Comparison of ENCODE assay signal across 28 cellular contexts in the genomic region with DNA sequence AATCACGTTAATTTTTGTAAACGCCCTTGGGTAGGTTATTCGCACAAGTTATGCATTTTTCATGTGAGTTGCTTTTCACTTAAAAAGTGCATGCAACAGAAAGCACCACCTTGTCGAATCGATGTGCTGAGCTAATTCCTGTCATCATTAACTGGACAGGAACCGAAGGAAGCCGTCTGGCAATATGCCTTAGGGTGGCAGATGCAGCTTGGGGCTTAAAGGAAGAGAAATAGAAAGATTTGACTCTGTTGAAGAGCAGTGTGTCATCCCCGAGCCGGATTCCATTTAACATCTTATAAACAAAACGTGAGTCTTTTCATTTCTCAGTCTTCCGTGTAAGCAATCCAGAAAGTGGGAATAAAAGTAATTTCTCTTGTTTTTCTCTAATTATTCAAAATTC.
"Had no signal": no experiment of that assay in that cellular context is flagged by ENCODE, and none has a peak within 500 bp of the region (broad histone marks: within the 10 kb centered on the region; RNA-seq: fewer than 3 reads in every experiment).

No MANE protein-coding gene starts in this region.

- H3K9me3 Mint-ChIP-seq: activated CD4-positive, alpha-beta memory T cell treated with anti-CD3 and anti-CD28 coated beads, Interleukin-2, amount 10 ng/mL, durations not matched to agents 7 days and 5 days; activated CD4-positive, alpha-beta T cell treated with anti-CD3 and anti-CD28 coated beads, Interleukin-2, amount 10 ng/mL, durations not matched to agents 7 days and 5 days; activated naive CD4-positive, alpha-beta T cell treated with anti-CD3 and anti-CD28 coated beads, Interleukin-2, amount 50 U/mL, for 72 hours; activated T-helper 2 cell treated with anti-CD3 and anti-CD28 coated beads, Interferon-gamma antibody, Interleukin-2, Interleukin-4, amounts not matched to agents 10 μg/mL and 5 μg/mL and 100 μg/mL, durations not matched to agents 14 hours and 24 hours and 36 hours; central memory CD8-positive, alpha-beta T cell; effector memory CD8-positive, alpha-beta T cell; naive thymus-derived CD8-positive, alpha-beta T cell; neural crest cell had no signal

- FAIRE-seq: small intestine had no signal

- H3K4me3 Mint-ChIP-seq: activated CD4-positive, alpha-beta memory T cell treated with anti-CD3 and anti-CD28 coated beads, Interleukin-2, amount 10 ng/mL, durations not matched to agents 7 days and 5 days; activated CD4-positive, alpha-beta T cell treated with anti-CD3 and anti-CD28 coated beads, Interleukin-2, amount 10 ng/mL, durations not matched to agents 7 days and 5 days; central memory CD8-positive, alpha-beta T cell; effector memory CD8-positive, alpha-beta T cell; neural crest cell; stimulated activated naive B cell treated with anti-CD40 and anti-IgM and Interleukin-4, amounts not matched to agents 10 μg/mL and 1 μg/mL and 100 μg/mL, for 72 hours; T-helper 17 cell had no signal

- H3K27ac Mint-ChIP-seq: activated CD4-positive, alpha-beta memory T cell treated with anti-CD3 and anti-CD28 coated beads, Interleukin-2, amount 10 ng/mL, durations not matched to agents 7 days and 5 days; activated CD4-positive, alpha-beta T cell treated with anti-CD3 and anti-CD28 coated beads, Interleukin-2, amount 10 ng/mL, durations not matched to agents 7 days and 5 days; activated naive CD4-positive, alpha-beta T cell treated with anti-CD3 and anti-CD28 coated beads, Interleukin-2, amount 50 U/mL, for 72 hours; activated T-helper 2 cell treated with anti-CD3 and anti-CD28 coated beads, Interferon-gamma antibody, Interleukin-2, Interleukin-4, amounts not matched to agents 10 μg/mL and 5 μg/mL and 100 μg/mL, durations not matched to agents 14 hours and 24 hours and 36 hours; stimulated activated naive B cell treated with anti-CD40 and anti-IgM and Interleukin-4, amounts not matched to agents 10 μg/mL and 1 μg/mL and 100 μg/mL, for 72 hours; T-helper 17 cell had no signal

- DNase-seq: activated CD4-positive, alpha-beta memory T cell treated with anti-CD3 and anti-CD28 coated beads, Interleukin-2, amount 10 ng/mL, durations not matched to agents 7 days and 5 days; activated CD4-positive, alpha-beta T cell treated with anti-CD3 and anti-CD28 coated beads for 1 hour; activated CD4-positive, alpha-beta T cell treated with anti-CD3 and anti-CD28 coated beads, Interleukin-2, amount 10 ng/mL, durations not matched to agents 7 days and 5 days; activated T-cell treated with anti-CD3 and anti-CD28 coated beads, Interleukin-2, amount 50 U/mL, for 48 hours; colonic mucosa; effector memory CD8-positive, alpha-beta T cell; heart left ventricle; kidney glomerular epithelial cell; lower lobe of right lung; mesenchymal stem cell; naive thymus-derived CD8-positive, alpha-beta T cell; occipital lobe; sigmoid colon; stimulated activated CD4-positive, alpha-beta T cell treated with anti-CD3 and anti-CD28 coated beads, Interleukin-1b, Interleukin-23, amount 100 ng/mL, for 48 hours; stimulated activated naive B cell treated with anti-CD40 and anti-IgM and Interleukin-4, amounts not matched to agents 10 μg/mL and 1 μg/mL and 100 μg/mL, for 72 hours; stomach; T-helper 17 cell; T1000 had no signal

- H3K9me3 ChIP-seq: breast epithelium, colonic mucosa, heart left ventricle, lower lobe of right lung, psoas muscle, sigmoid colon, stomach, suprapubic skin, tibial nerve had no signal

- H3K27ac ChIP-seq: breast epithelium, colonic mucosa, heart left ventricle, lower lobe of right lung, psoas muscle, sigmoid colon, stomach, suprapubic skin, tibial nerve had no signal

- H3K36me3 ChIP-seq: breast epithelium, colonic mucosa, heart left ventricle, lower lobe of right lung, sigmoid colon, stomach, tibial nerve had no signal

- H3K4me1 ChIP-seq: breast epithelium, colonic mucosa, psoas muscle, sigmoid colon, suprapubic skin had no signal

- H3K9ac ChIP-seq: parathyroid adenoma had no signal

- H3K4me3 ChIP-seq: breast epithelium, colonic mucosa, heart left ventricle, psoas muscle, sigmoid colon, suprapubic skin, tibial nerve had no signal

- H3K36me3 Mint-ChIP-seq: activated naive CD4-positive, alpha-beta T cell treated with anti-CD3 and anti-CD28 coated beads, Interleukin-2, amount 50 U/mL, for 72 hours; naive thymus-derived CD8-positive, alpha-beta T cell had no signal

- H3K27me3 ChIP-seq: breast epithelium, colonic mucosa, heart left ventricle, sigmoid colon, stomach, suprapubic skin, tibial nerve had no signal

- H3K4me1 Mint-ChIP-seq: central memory CD8-positive, alpha-beta T cell had no signal

- H3K27me3 Mint-ChIP-seq: activated CD4-positive, alpha-beta memory T cell treated with anti-CD3 and anti-CD28 coated beads, Interleukin-2, amount 10 ng/mL, durations not matched to agents 7 days and 5 days; activated CD4-positive, alpha-beta T cell treated with anti-CD3 and anti-CD28 coated beads, Interleukin-2, amount 10 ng/mL, durations not matched to agents 7 days and 5 days; central memory CD8-positive, alpha-beta T cell; effector memory CD8-positive, alpha-beta T cell; naive thymus-derived CD8-positive, alpha-beta T cell; stimulated activated naive B cell treated with anti-CD40 and anti-IgM and Interleukin-4, amounts not matched to agents 10 μg/mL and 1 μg/mL and 100 μg/mL, for 72 hours; T-helper 17 cell had no signal

- H2AFZ ChIP-seq: parathyroid adenoma had no signal
